ENCODE assay signal across 14 cellular contexts in genomic region chrX:102765217-102765616, GRCh38. TPM values are rescaled to one million over a fixed set of nuclear protein-coding genes. Genes with fewer than 3 reads are reported as not detected.
A peak's percentile ranks its signal among the peaks of the same experiment; 100 is the strongest.
DNase-seq lines count a peak whose midpoint lies in the region; ATAC-seq and TF ChIP-seq lines count a peak whose summit lies in the region.
"Had no signal": no experiment of that assay in that cellular context is flagged by ENCODE, and none has a peak within 500 bp of the region (broad histone marks: within the 10 kb centered on the region; RNA-seq: fewer than 3 reads in every experiment).

No MANE protein-coding gene starts in this region.

- POLR2A ChIA-PET in activated CD4-positive, alpha-beta memory T cell treated with anti-CD3 and anti-CD28 coated beads for 36 hours (lab: Charles Lee): no interaction called here

- no peaks in the 10 kb centered on the region for H3K27me3 ChIP-seq in ACC112 (ENCODE audit: insufficient read depth, low read length)
- H3K27me3 ChIP-seq in brain microvascular endothelial cell (replicated peaks): no peaks in the 10 kb centered on the region

- ATAC-seq in GM19467 (IDR thresholded peaks at IDR 0.05; ENCODE audit: unreplicated experiment): no peak
- ATAC-seq: HCT116; naive thymus-derived CD4-positive, alpha-beta T cell had no signal

- H3K4me3 Mint-ChIP-seq in activated CD4-positive, alpha-beta memory T cell treated with anti-CD3 and anti-CD28 coated beads for 36 hours: no peak overlapping the region
- H3K4me3 Mint-ChIP-seq: naive thymus-derived CD4-positive, alpha-beta T cell had no signal

- H2AFZ ChIP-seq in ACC112 (ENCODE audit: low read length, unreplicated experiment): no peak overlapping the region

- peaks cover 1% of the 10 kb centered on the region for H3K36me3 Mint-ChIP-seq in activated CD4-positive, alpha-beta memory T cell treated with anti-CD3 and anti-CD28 coated beads for 36 hours
- H3K36me3 Mint-ChIP-seq: naive thymus-derived CD4-positive, alpha-beta T cell had no signal

- CTCF ChIA-PET in activated CD4-positive, alpha-beta memory T cell treated with anti-CD3 and anti-CD28 coated beads for 36 hours (lab: Charles Lee): no interaction called here

- H3K4me3 ChIP-seq in ACC112 (ENCODE audit: low read depth, low read length) (peak overlapping the region; percentile 20; the same call in 1 of the 2 replicates), brain microvascular endothelial cell (ENCODE audit: low read depth, low read length) (no peak overlapping the region)
- H3K4me3 ChIP-seq: dorsolateral prefrontal cortex had no signal

- in situ Hi-C loops in brain microvascular endothelial cell (cut with HindIII; ENCODE audit: low pct_ligation_motif_present, low sequenced_read_pairs): no loop called here

- peaks cover 8% of the 10 kb centered on the region for H3K4me1 Mint-ChIP-seq in activated CD4-positive, alpha-beta memory T cell treated with anti-CD3 and anti-CD28 coated beads for 36 hours (ENCODE audit: low read depth)

- H3K9me3 Mint-ChIP-seq in activated CD4-positive, alpha-beta memory T cell treated with anti-CD3 and anti-CD28 coated beads for 36 hours: no peaks in the 10 kb centered on the region
- H3K9me3 Mint-ChIP-seq: activated T-helper 2 cell treated with anti-CD3 and anti-CD28 coated beads, Interferon-gamma antibody, Interleukin-2, Interleukin-4, amounts not matched to agents 10 μg/mL and 5 μg/mL and 100 μg/mL, durations not matched to agents 14 hours and 24 hours and 36 hours; naive thymus-derived CD4-positive, alpha-beta T cell had no signal

- intact Hi-C loops in activated CD4-positive, alpha-beta memory T cell treated with anti-CD3 and anti-CD28 coated beads for 36 hours (cut with micrococcal nuclease): no loop called here

- DNase-seq in HS-27A (ENCODE audit: low read depth) (peak; percentile 46), brain microvascular endothelial cell (peak; percentile 29), hepatic stellate cell (ENCODE audit: low spot score) (peak; percentile 34), mesenteric fat pad (ENCODE audit: low spot score) (no peak)
- DNase-seq in activated CD4-positive, alpha-beta memory T cell treated with anti-CD3 and anti-CD28 coated beads for 36 hours: no peak
- DNase-seq in activated CD4-positive, alpha-beta T cell treated with anti-CD3 and anti-CD28 coated beads, Interleukin-2, amount 50 U/mL, for 4 hours: no peak
- DNase-seq: activated CD4-positive, CD25-positive, alpha-beta regulatory T cell treated with anti-CD3 and anti-CD28 coated beads, Interleukin-2, amount 50 U/mL, for 72 hours; naive thymus-derived CD4-positive, alpha-beta T cell; SIG-M5 had no signal

- no peak overlapping the region for H3K27ac Mint-ChIP-seq in activated CD4-positive, alpha-beta memory T cell treated with anti-CD3 and anti-CD28 coated beads for 36 hours
- H3K27ac Mint-ChIP-seq: activated T-helper 2 cell treated with anti-CD3 and anti-CD28 coated beads, Interferon-gamma antibody, Interleukin-2, Interleukin-4, amounts not matched to agents 10 μg/mL and 5 μg/mL and 100 μg/mL, durations not matched to agents 14 hours and 24 hours and 36 hours; naive thymus-derived CD4-positive, alpha-beta T cell had no signal

- peaks cover 20% of the 10 kb centered on the region for H3K4me1 ChIP-seq in ACC112 (ENCODE audit: control insufficient read depth, insufficient read depth, low read length, unreplicated experiment)

- H3K27me3 Mint-ChIP-seq in activated CD4-positive, alpha-beta memory T cell treated with anti-CD3 and anti-CD28 coated beads for 36 hours: no peaks in the 10 kb centered on the region
- H3K27me3 Mint-ChIP-seq: naive thymus-derived CD4-positive, alpha-beta T cell had no signal

- no peak for TF ChIP-seq CTCF in brain microvascular endothelial cell (IDR thresholded peaks at IDR 0.05; ENCODE audit: low read depth, low read length, missing control alignments)

- peaks cover 11% of the 10 kb centered on the region for H3K79me2 ChIP-seq in ACC112 (ENCODE audit: control insufficient read depth, insufficient read depth, low read length, unreplicated experiment)

- H3K36me3 ChIP-seq in ACC112 (ENCODE audit: insufficient read depth, low read length) (no peaks in the 10 kb centered on the region), brain microvascular endothelial cell (replicated peaks) (no peaks in the 10 kb centered on the region)

- H3K27ac ChIP-seq in ACC112 (ENCODE audit: low read depth, low read length) (peak overlapping the region; percentile 88), brain microvascular endothelial cell (no peak overlapping the region)

RNA-seq across cellular contexts. Expression of gene GPRASP3, which starts 44.7 kb away (rescaled TPM):
- total RNA-seq in activated CD4-positive, alpha-beta memory T cell treated with anti-CD3 and anti-CD28 coated beads for 36 hours: 1 to 10 TPM; 1.1 to 1.3 TPM
- 4.6 TPM for total RNA-seq in mesenteric fat pad

RNA-seq across cellular contexts. Expression of gene GPRASP2, which starts 53.0 kb away (rescaled TPM):
- total RNA-seq in activated CD4-positive, alpha-beta memory T cell treated with anti-CD3 and anti-CD28 coated beads for 36 hours: 1 to 10 TPM; 1.2 to 1.7 TPM
- total RNA-seq in mesenteric fat pad: 5.5 TPM

Comparison
In these comparisons a context has a peak if more than half of its experiments do, and no peak if none do; other contexts are left out.
1. DNase-seq: peak in HS-27A (single experiment), brain microvascular endothelial cell (single experiment) and hepatic stellate cell (single experiment); none in activated CD4-positive, alpha-beta memory T cell treated with anti-CD3 and anti-CD28 coated beads for 36 hours (single experiment), activated CD4-positive, alpha-beta T cell treated with anti-CD3 and anti-CD28 coated beads, Interleukin-2, amount 50 U/mL, for 4 hours (0 of 2) and mesenteric fat pad (single experiment).